Comparison of ENCODE assay signal across 6 cellular contexts in genomic region chr11:100799445-100799844, GRCh38.
"Had no signal": no experiment of that assay in that cellular context is flagged by ENCODE, and none has a peak within 500 bp of the region (broad histone marks: within the 10 kb centered on the region; RNA-seq: fewer than 3 reads in every experiment).

No MANE protein-coding gene starts in this region.

- ATAC-seq: HepG2, K562 had no signal

- H3K27ac ChIP-seq: HL-60 had no signal

- H3K4me3 ChIP-seq: K562 had no signal

- DNase-seq: IMR-90, KBM-7, KG1 had no signal
